Comparison of ENCODE assay signal across 1 cellular context in the genomic region with DNA sequence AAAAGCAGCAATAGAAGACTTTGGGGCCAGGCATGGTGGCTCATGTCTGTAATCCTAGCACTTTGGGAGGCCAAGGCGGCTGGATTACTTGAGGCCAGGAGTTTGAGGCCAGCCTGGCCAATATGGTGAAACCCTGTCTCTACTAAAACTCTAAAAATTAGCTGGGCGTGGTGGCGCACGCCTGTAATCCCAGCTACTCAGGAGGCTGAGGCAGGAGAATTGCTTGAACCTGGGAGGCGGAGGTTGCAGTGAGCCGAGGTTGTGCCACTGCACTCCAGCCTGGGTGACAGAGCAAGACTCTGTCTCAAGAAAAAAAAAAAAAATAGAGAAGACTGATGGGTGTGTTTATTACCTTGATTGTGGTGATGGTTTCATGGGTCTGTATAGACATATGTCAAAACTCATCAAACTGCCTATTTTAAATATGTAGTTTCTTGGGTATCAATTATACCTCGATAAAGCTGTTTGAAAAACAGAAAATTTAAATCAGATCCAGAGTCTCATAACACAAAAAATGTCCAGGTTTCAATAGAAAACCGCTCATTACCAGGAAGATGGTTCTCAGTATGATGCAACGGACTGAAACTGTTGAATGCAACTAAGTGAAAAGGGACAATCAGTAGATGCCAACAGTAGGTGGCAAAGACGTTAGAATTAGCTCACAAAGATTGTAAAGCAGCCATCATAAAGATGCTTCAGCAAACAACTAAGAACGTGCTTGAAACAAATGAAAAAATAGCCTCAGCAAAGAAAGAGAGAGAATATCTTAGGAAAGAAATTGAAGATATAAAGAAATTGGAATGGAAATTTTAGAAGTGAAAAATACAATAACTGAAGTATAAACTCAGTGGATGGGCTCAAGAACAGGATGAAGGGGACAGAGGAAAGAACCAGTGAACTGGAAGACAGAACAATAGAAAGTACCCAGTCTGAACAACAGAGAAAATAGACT.
A peak's percentile ranks its signal among the peaks of the same experiment; 100 is the strongest.
TF ChIP-seq lines count a peak whose summit lies in the region.

No MANE protein-coding gene starts in this region.

TF ChIP-seq in K562, 482 proteins besides CTCF, POLR2A, EP300 and RAD21 (continued from another document and continues in another):
- peak; percentile 57; the same call in 1 of the 2 replicates for TF ChIP-seq ZNF239 (CRISPR knock-in tag; IDR thresholded peaks at IDR 0.05)
- no peak for TF ChIP-seq NFE2 (IDR thresholded peaks at IDR 0.05; ENCODE audit: low read depth)
- 0 out of 2 replicates have a peak, but pooled peaks have one; percentile 51 for TF ChIP-seq CBX5 (IDR thresholded peaks at IDR 0.05; ENCODE audit: borderline replicate concordance, low read depth)
- TF ChIP-seq HNRNPUL1 (IDR thresholded peaks at IDR 0.05; ENCODE audit: low read length): no peak
- TF ChIP-seq BRCA1 (IDR thresholded peaks at IDR 0.05): no peak
- no peak for TF ChIP-seq BRCA1 (CRISPR knock-in tag; IDR thresholded peaks at IDR 0.05)
- no peak for TF ChIP-seq CHD7 (IDR thresholded peaks at IDR 0.05; ENCODE audit: low read depth, low read length)
- no peak for TF ChIP-seq MCM7 (IDR thresholded peaks at IDR 0.05)
- TF ChIP-seq XRCC5 (IDR thresholded peaks at IDR 0.05; ENCODE audit: low read depth, low read length): no peak
- no peak for TF ChIP-seq ZNF79 (CRISPR knock-in tag; IDR thresholded peaks at IDR 0.05; ENCODE audit: low read depth)
- peak; percentile 17; the same call in 1 of the 2 replicates for TF ChIP-seq VEZF1 (CRISPR knock-in tag; IDR thresholded peaks at IDR 0.05)
- TF ChIP-seq, protein P1, sequence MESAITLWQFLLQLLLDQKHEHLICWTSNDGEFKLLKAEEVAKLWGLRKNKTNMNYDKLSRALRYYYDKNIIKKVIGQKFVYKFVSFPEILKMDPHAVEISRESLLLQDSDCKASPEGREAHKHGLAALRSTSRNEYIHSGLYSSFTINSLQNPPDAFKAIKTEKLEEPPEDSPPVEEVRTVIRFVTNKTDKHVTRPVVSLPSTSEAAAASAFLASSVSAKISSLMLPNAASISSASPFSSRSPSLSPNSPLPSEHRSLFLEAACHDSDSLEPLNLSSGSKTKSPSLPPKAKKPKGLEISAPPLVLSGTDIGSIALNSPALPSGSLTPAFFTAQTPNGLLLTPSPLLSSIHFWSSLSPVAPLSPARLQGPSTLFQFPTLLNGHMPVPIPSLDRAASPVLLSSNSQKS (CRISPR knock-in tag; IDR thresholded peaks at IDR 0.05): no peak
- no peak for TF ChIP-seq PHB (CRISPR knock-in tag; IDR thresholded peaks at IDR 0.05)
- TF ChIP-seq BACH1 (tag; IDR thresholded peaks at IDR 0.05): peak; percentile 81
- no peak for TF ChIP-seq ZBTB7A (IDR thresholded peaks at IDR 0.05; ENCODE audit: borderline replicate concordance, control insufficient read depth, low read depth, low read length)
- TF ChIP-seq, protein P2, sequence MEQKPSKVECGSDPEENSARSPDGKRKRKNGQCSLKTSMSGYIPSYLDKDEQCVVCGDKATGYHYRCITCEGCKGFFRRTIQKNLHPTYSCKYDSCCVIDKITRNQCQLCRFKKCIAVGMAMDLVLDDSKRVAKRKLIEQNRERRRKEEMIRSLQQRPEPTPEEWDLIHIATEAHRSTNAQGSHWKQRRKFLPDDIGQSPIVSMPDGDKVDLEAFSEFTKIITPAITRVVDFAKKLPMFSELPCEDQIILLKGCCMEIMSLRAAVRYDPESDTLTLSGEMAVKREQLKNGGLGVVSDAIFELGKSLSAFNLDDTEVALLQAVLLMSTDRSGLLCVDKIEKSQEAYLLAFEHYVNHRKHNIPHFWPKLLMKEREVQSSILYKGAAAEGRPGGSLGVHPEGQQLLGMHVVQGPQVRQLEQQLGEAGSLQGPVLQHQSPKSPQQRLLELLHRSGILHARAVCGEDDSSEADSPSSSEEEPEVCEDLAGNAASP (IDR thresholded peaks at IDR 0.05): no peak; the same call in 1 of the 2 replicates
- no peak for TF ChIP-seq ZNF263 (CRISPR knock-in tag; IDR thresholded peaks at IDR 0.05; ENCODE audit: borderline replicate concordance)
- TF ChIP-seq TFAP4 (CRISPR knock-in tag; IDR thresholded peaks at IDR 0.05; ENCODE audit: borderline replicate concordance): no peak
- TF ChIP-seq ZNF232 (CRISPR knock-in tag; IDR thresholded peaks at IDR 0.05): no peak
- no peak for TF ChIP-seq ZSCAN29 (IDR thresholded peaks at IDR 0.05)
- peak; percentile 36; the same call in 1 of the 2 replicates for TF ChIP-seq CC2D1A (IDR thresholded peaks at IDR 0.05)
- TF ChIP-seq POLR2AphosphoS5 (IDR thresholded peaks at IDR 0.05; ENCODE audit: control insufficient read depth, insufficient read depth, low read depth, low read length): no peak
- no peak for TF ChIP-seq KAT8 (IDR thresholded peaks at IDR 0.05; ENCODE audit: low read depth)
- TF ChIP-seq SUPT5H (IDR thresholded peaks at IDR 0.05): no peak
- TF ChIP-seq, protein P3, sequence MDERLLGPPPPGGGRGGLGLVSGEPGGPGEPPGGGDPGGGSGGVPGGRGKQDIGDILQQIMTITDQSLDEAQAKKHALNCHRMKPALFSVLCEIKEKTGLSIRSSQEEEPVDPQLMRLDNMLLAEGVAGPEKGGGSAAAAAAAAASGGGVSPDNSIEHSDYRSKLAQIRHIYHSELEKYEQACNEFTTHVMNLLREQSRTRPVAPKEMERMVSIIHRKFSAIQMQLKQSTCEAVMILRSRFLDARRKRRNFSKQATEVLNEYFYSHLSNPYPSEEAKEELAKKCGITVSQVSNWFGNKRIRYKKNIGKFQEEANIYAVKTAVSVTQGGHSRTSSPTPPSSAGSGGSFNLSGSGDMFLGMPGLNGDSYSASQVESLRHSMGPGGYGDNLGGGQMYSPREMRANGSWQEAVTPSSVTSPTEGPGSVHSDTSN (CRISPR knock-in tag; IDR thresholded peaks at IDR 0.05; ENCODE audit: low read depth): no peak
- TF ChIP-seq, protein P3 (tag; conservative IDR thresholded peaks at IDR 0.05; ENCODE audit: low read depth): 0 out of 2 replicates have a peak, but pooled peaks have one; percentile 14
- TF ChIP-seq POU5F1 (IDR thresholded peaks at IDR 0.05; ENCODE audit: borderline replicate concordance, low read depth, low read length, partially characterized antibody): no peak
- peak; percentile 83 for TF ChIP-seq CTBP1 (IDR thresholded peaks at IDR 0.05; ENCODE audit: borderline replicate concordance)
- peak; percentile 68; the same call in 1 of the 2 replicates for TF ChIP-seq SMARCA5 (IDR thresholded peaks at IDR 0.05)
- TF ChIP-seq DEAF1 (CRISPR knock-in tag; IDR thresholded peaks at IDR 0.05): no peak
- TF ChIP-seq ZNF695 (CRISPR knock-in tag; IDR thresholded peaks at IDR 0.05): no peak
- no peak for TF ChIP-seq SMAD2 (IDR thresholded peaks at IDR 0.05; ENCODE audit: low read depth, low read length)
- TF ChIP-seq CSDE1 (IDR thresholded peaks at IDR 0.05): no peak
- TF ChIP-seq, protein P4, sequence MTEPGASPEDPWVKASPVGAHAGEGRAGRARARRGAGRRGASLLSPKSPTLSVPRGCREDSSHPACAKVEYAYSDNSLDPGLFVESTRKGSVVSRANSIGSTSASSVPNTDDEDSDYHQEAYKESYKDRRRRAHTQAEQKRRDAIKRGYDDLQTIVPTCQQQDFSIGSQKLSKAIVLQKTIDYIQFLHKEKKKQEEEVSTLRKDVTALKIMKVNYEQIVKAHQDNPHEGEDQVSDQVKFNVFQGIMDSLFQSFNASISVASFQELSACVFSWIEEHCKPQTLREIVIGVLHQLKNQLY (CRISPR knock-in tag; conservative IDR thresholded peaks at IDR 0.05): no peak
- TF ChIP-seq SMARCA4 (IDR thresholded peaks at IDR 0.05): peak; percentile 87
